ENCODE assay signal across 17 cellular contexts in the genomic region with DNA sequence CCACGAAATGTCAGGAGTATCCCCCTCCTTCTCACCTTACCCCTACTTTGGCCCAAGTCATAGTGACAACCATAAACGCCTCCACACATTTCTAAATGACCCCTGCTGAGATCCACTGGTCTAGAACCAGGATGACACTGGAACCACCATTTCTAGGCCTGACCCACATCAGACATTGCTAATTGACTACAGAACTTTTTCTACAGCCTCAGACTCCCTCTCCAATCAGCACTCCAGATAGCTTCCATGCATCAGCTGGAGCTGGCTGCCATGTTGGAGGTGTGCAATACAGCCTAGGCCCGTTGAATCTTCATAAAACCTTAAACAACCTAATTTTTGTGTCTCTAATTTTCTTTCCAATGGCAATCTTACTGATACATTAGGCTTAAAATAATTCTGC. TPM values are rescaled to one million over a fixed set of nuclear protein-coding genes. Genes with fewer than 3 reads are reported as not detected.
A peak's percentile ranks its signal among the peaks of the same experiment; 100 is the strongest.
DNase-seq lines count a peak whose midpoint lies in the region; ATAC-seq and TF ChIP-seq lines count a peak whose summit lies in the region.
"Had no signal": no experiment of that assay in that cellular context is flagged by ENCODE, and none has a peak within 500 bp of the region (broad histone marks: within the 10 kb centered on the region; RNA-seq: fewer than 3 reads in every experiment).

No MANE protein-coding gene starts in this region.

- ATAC-seq in Right ventricle myocardium superior (ENCODE audit: poor library complexity) (no peak), HG03457 (IDR thresholded peaks at IDR 0.05; ENCODE audit: unreplicated experiment) (no peak)
- ATAC-seq: CD8-positive, alpha-beta T cell had no signal

- no peaks in the 10 kb centered on the region for H3K9me3 ChIP-seq in left ventricle myocardium inferior (replicated peaks)
- H3K9me3 ChIP-seq in prostate gland = no peaks in the 10 kb centered on the region
- H3K9me3 ChIP-seq in stomach = no peaks in the 10 kb centered on the region
- no peaks in the 10 kb centered on the region for H3K9me3 ChIP-seq in esophagus squamous epithelium
- H3K9me3 ChIP-seq: BLaER1, Caco-2, HAP-1 had no signal

- no peak for TF ChIP-seq EP300 in stomach (IDR thresholded peaks at IDR 0.05)

- intact Hi-C loops in left ventricle myocardium inferior (cut with micrococcal nuclease) (loop anchor here (10.0 kb wide), 1 partner anchor 61 kb away; a partner anchor contains a TSS), Right ventricle myocardium superior (cut with DNase I) (loop anchor here (10.0 kb wide), 1 partner anchor 121 kb away; no protein-coding TSS in a partner anchor), prostate gland (cut with DNase I) (loop anchor here (10.0 kb wide), 1 partner anchor 311 kb away; no protein-coding TSS in a partner anchor), stomach (cut with DNase I; ENCODE audit: low total_unique reads) (no loop called here), esophagus squamous epithelium (cut with DNase I) (no loop called here)

- H3K27me3 ChIP-seq in left ventricle myocardium inferior (ENCODE audit: low read depth) (no peaks in the 10 kb centered on the region), prostate gland (replicated peaks; ENCODE audit: insufficient read depth) (no peaks in the 10 kb centered on the region), stomach (no peaks in the 10 kb centered on the region), esophagus squamous epithelium (no peaks in the 10 kb centered on the region)
- H3K27me3 ChIP-seq: BLaER1 had no signal

- H3K36me3 ChIP-seq in left ventricle myocardium inferior = peaks cover 7% of the 10 kb centered on the region
- peaks cover 0 to 5% of the 10 kb centered on the region in 2 donors for H3K36me3 ChIP-seq in prostate gland
- H3K36me3 ChIP-seq in stomach = peaks cover 0 to 38% (median 26%) of the 10 kb centered on the region in 4 donors
- H3K36me3 ChIP-seq in esophagus squamous epithelium = peaks cover 0 to 39% (median 0%) of the 10 kb centered on the region in 3 donors
- H3K36me3 ChIP-seq: BLaER1, HAP-1 had no signal

- 96% methylated on average over 3 of the region's 3 CpGs for WGBS in prostate gland
- 78 to 88% (median 82%) methylated on average over 3 of the region's 3 CpGs for WGBS in stomach, 5 donors
- 78 to 88% methylated on average over 3 of the region's 3 CpGs for WGBS in esophagus squamous epithelium, 2 donors

- H3K4me3 ChIP-seq in left ventricle myocardium inferior (no peak overlapping the region), prostate gland (no peak overlapping the region), stomach (no peak overlapping the region), esophagus squamous epithelium (no peak overlapping the region)
- H3K4me3 ChIP-seq: BLaER1, HAP-1 had no signal

- TF ChIP-seq CTCF in left ventricle myocardium inferior (IDR thresholded peaks at IDR 0.05; ENCODE audit: borderline replicate concordance) (no peak), prostate gland (IDR thresholded peaks at IDR 0.05) (no peak), stomach (IDR thresholded peaks at IDR 0.05) (no peak), esophagus squamous epithelium (IDR thresholded peaks at IDR 0.05) (no peak)

- TF ChIP-seq POLR2A in prostate gland (IDR thresholded peaks at IDR 0.05) (no peak), stomach (IDR thresholded peaks at IDR 0.05) (no peak), esophagus squamous epithelium (IDR thresholded peaks at IDR 0.05) (no peak)

- H3K27ac ChIP-seq in left ventricle myocardium inferior (replicated peaks) = peak overlapping the region; percentile 40
- peak overlapping the region; percentile 4 to 38 for H3K27ac ChIP-seq in prostate gland
- peak overlapping the region in 3 of 5 donors; percentile 38 to 84 (median 78) for H3K27ac ChIP-seq in stomach
- H3K27ac ChIP-seq in esophagus squamous epithelium = no peak overlapping the region
- H3K27ac ChIP-seq: 22Rv1, BLaER1, C4-2B had no signal

- peaks cover 82% of the 10 kb centered on the region for H3K4me1 ChIP-seq in left ventricle myocardium inferior
- H3K4me1 ChIP-seq in prostate gland (replicated peaks) = peaks cover 28% of the 10 kb centered on the region
- H3K4me1 ChIP-seq in stomach = peaks cover 25 to 36% (median 32%) of the 10 kb centered on the region in 4 donors
- H3K4me1 ChIP-seq in esophagus squamous epithelium = peaks cover 24 to 63% (median 35%) of the 10 kb centered on the region in 3 donors

- no peak for DNase-seq in left ventricle myocardium inferior
- no peak for DNase-seq in Right ventricle myocardium superior
- DNase-seq in prostate gland (ENCODE audit: low spot score) = no peak
- DNase-seq in stomach = no peak
- DNase-seq in esophagus squamous epithelium (lab: John Stamatoyannopoulos, UW) = no peak
- DNase-seq: Caco-2; CD4-positive, CD25-positive, alpha-beta regulatory T cell; CD8-positive, alpha-beta T cell; DMS153; DND-41; GOT3 had no signal

RNA-seq across cellular contexts. Expression of a gene that starts 18.6 kb away (rescaled TPM):
- 78.6 TPM for total RNA-seq in left ventricle myocardium inferior
- 72.7 TPM for total RNA-seq in Right ventricle myocardium superior
- 100 to 1,000 TPM in 1 of 2 donors, 10 to 100 TPM in 1; 65.2 to 115 TPM for total RNA-seq in prostate gland
- 100 to 1,000 TPM in 2 of 5 donors, 10 to 100 TPM in 3; 44.9 to 155 (median 91.1) TPM for total RNA-seq in stomach
- 100 to 1,000 TPM in 1 of 3 donors, 10 to 100 TPM in 2; 44.1 to 133 (median 75.6) TPM for polyA plus RNA-seq in stomach
- total RNA-seq in esophagus squamous epithelium = 10 to 100 TPM in 3 of 4 donors, 1 to 10 TPM in 1; 9.1 to 30.7 (median 25.1) TPM
- total RNA-seq: B cell had no signal

RNA-seq across cellular contexts. Expression of a gene that starts 36.3 kb away (rescaled TPM):
- total RNA-seq in left ventricle myocardium inferior (11.8 TPM), Right ventricle myocardium superior (11.4 TPM), prostate gland (10 to 100 TPM; 25.3 to 29.5 TPM), stomach (10 to 100 TPM in 3 of 5 donors, 1 to 10 TPM in 2; 7.0 to 29.9 (median 17.1) TPM), esophagus squamous epithelium (10 to 100 TPM; 14.9 to 33.6 (median 24.8) TPM)
- 10 to 100 TPM in 1 of 3 donors, 1 to 10 TPM in 2; 3.1 to 11.4 (median 6.6) TPM for polyA plus RNA-seq in stomach

Comparison
In these comparisons a context has a peak if more than half of its experiments do, and no peak if none do; other contexts are left out.
1. H3K27ac ChIP-seq: peak in left ventricle myocardium inferior (single experiment), prostate gland (2 of 2) and stomach (3 of 5); none in esophagus squamous epithelium (0 of 4).
2. intact Hi-C loops: an anchor here in left ventricle myocardium inferior (10.0 kb wide), Right ventricle myocardium superior (10.0 kb wide) and prostate gland (10.0 kb wide); none called in stomach and esophagus squamous epithelium.